1 cellular context compared by ENCODE assay signal in the genomic region with DNA sequence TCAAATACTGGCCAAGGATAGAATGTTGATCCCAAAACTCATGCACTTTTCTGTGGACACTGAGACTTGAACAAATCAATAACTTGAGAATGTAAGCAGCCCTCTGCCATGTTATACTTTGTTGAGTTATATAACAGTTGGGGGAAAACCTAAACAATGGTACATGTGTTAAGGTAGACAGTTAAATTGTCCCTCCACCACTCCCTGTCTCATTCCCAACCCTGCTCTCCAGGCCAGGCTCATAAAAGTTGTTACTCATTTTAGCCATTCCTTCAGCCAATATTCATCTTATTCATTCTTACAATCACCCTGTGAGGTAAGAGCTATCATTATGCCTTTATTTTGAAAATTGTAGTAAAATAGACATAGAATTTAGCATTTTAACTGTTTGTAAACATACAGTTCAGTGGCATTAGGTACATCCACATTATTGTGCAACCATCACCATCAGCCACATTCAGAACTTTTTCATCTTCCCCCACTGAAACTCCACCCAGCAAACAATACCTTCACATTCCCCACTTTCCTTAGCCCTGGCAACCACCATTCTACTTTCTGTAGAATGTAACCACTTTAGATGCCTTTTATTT.
TF ChIP-seq lines count a peak whose summit lies in the region.

No MANE protein-coding gene starts in this region.

TF ChIP-seq in HepG2, 621 proteins besides CTCF, POLR2A, EP300 and RAD21 (continued from another document and continues in another):
- TF ChIP-seq, protein P1, sequence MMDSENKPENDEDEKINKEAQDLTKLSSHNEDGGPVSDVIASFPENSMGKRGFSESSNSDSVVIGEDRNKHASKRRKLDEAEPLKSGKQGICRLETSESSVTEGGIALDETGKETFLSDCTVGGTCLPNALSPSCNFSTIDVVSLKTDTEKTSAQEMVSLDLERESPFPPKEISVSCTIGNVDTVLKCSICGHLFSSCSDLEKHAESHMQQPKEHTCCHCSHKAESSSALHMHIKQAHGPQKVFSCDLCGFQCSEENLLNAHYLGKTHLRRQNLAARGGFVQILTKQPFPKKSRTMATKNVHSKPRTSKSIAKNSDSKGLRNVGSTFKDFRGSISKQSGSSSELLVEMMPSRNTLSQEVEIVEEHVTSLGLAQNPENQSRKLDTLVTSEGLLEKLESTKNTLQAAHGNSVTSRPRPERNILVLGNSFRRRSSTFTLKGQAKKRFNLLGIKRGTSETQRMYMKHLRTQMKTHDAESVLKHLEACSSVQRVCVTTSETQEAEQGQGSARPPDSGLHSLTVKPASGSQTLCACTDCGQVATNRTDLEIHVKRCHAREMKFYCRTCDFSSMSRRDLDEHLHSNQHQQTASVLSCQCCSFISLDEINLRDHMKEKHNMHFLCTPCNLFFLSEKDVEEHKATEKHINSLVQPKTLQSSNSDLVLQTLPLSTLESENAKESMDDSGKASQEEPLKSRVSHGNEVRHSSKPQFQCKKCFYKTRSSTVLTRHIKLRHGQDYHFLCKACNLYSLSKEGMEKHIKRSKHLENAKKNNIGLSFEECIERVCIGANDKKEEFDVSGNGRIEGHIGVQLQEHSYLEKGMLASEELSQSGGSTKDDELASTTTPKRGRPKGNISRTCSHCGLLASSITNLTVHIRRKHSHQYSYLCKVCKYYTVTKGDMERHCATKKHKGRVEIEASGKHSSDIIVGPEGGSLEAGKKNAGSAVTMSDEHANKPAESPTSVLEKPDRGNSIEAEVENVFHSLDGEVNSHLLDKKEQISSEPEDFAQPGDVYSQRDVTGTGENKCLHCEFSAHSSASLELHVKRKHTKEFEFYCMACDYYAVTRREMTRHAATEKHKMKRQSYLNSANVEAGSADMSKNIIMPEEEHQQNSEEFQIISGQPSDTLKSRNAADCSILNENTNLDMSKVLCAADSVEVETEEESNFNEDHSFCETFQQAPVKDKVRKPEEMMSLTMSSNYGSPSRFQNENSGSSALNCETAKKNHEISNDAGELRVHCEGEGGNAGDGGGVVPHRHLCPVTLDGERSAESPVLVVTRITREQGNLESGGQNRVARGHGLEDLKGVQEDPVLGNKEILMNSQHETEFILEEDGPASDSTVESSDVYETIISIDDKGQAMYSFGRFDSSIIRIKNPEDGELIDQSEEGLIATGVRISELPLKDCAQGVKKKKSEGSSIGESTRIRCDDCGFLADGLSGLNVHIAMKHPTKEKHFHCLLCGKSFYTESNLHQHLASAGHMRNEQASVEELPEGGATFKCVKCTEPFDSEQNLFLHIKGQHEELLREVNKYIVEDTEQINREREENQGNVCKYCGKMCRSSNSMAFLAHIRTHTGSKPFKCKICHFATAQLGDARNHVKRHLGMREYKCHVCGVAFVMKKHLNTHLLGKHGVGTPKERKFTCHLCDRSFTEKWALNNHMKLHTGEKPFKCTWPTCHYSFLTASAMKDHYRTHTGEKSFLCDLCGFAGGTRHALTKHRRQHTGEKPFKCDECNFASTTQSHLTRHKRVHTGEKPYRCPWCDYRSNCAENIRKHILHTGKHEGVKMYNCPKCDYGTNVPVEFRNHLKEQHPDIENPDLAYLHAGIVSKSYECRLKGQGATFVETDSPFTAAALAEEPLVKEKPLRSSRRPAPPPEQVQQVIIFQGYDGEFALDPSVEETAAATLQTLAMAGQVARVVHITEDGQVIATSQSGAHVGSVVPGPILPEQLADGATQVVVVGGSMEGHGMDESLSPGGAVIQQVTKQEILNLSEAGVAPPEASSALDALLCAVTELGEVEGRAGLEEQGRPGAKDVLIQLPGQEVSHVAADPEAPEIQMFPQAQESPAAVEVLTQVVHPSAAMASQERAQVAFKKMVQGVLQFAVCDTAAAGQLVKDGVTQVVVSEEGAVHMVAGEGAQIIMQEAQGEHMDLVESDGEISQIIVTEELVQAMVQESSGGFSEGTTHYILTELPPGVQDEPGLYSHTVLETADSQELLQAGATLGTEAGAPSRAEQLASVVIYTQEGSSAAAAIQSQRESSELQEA (CRISPR knock-in tag; IDR thresholded peaks at IDR 0.05; ENCODE audit: not compliant biosample characterization), result no peak
- TF ChIP-seq HOXA3 (CRISPR knock-in tag; IDR thresholded peaks at IDR 0.05) (no peak), JARID2 (CRISPR knock-in tag; IDR thresholded peaks at IDR 0.05; ENCODE audit: insufficient replicate concordance) (no peak), POLR2AphosphoS5 (IDR thresholded peaks at IDR 0.05; ENCODE audit: low read depth, low read length) (0 out of 2 replicates have a peak, but pooled peaks have one; percentile 18), ZC3H13 (CRISPR knock-in tag; IDR thresholded peaks at IDR 0.05) (no peak), SP1 (IDR thresholded peaks at IDR 0.05) (no peak), SP1 (CRISPR knock-in tag; IDR thresholded peaks at IDR 0.05) (no peak), ZNF75D (CRISPR knock-in tag; IDR thresholded peaks at IDR 0.05; ENCODE audit: borderline replicate concordance) (no peak), SRF (IDR thresholded peaks at IDR 0.05; ENCODE audit: low read depth, low read length) (no peak; the same call in 1 of the 2 replicates), ONECUT2 (CRISPR knock-in tag; IDR thresholded peaks at IDR 0.05) (peak; percentile 98), TBX3 (IDR thresholded peaks at IDR 0.05; ENCODE audit: borderline replicate concordance) (no peak), ZNF724P (CRISPR knock-in tag; IDR thresholded peaks at IDR 0.05; ENCODE audit: borderline replicate concordance) (0 out of 2 replicates have a peak, but pooled peaks have one; percentile 24), ZNF12 (CRISPR knock-in tag; IDR thresholded peaks at IDR 0.05) (no peak), FOXP1 (IDR thresholded peaks at IDR 0.05) (0 out of 2 replicates have a peak, but pooled peaks have one; percentile 46), FOXP1 (CRISPR knock-in tag; IDR thresholded peaks at IDR 0.05) (no peak; the same call in 1 of the 2 replicates), SP2 (CRISPR knock-in tag; IDR thresholded peaks at IDR 0.05) (no peak), IRF2 (CRISPR knock-in tag; IDR thresholded peaks at IDR 0.05) (no peak), NCOA2 (CRISPR knock-in tag; IDR thresholded peaks at IDR 0.05) (no peak; the same call in 1 of the 2 replicates), TARDBP (CRISPR knock-in tag; IDR thresholded peaks at IDR 0.05) (peak; percentile 31; the same call in 1 of the 2 replicates), CENPT (CRISPR knock-in tag; IDR thresholded peaks at IDR 0.05; ENCODE audit: low read depth) (no peak), SRSF9 (IDR thresholded peaks at IDR 0.05; ENCODE audit: borderline replicate concordance, insufficient read depth, low read depth, low read length, poor library complexity, severe bottlenecking) (no peak), CENPX (CRISPR knock-in tag; IDR thresholded peaks at IDR 0.05) (no peak), ZNF30 (CRISPR knock-in tag; IDR thresholded peaks at IDR 0.05) (no peak), KLF13 (CRISPR knock-in tag; IDR thresholded peaks at IDR 0.05) (no peak), ATF7 (IDR thresholded peaks at IDR 0.05) (peak; percentile 11; the same call in 1 of the 2 replicates), ATF7 (CRISPR knock-in tag; IDR thresholded peaks at IDR 0.05) (no peak), CREM (IDR thresholded peaks at IDR 0.05) (no peak), CREM (CRISPR knock-in tag; IDR thresholded peaks at IDR 0.05) (no peak), KDM3A (CRISPR knock-in tag; IDR thresholded peaks at IDR 0.05; ENCODE audit: low read depth) (no peak), NKX3-1 (CRISPR knock-in tag; IDR thresholded peaks at IDR 0.05) (no peak), TCF7 (IDR thresholded peaks at IDR 0.05; ENCODE audit: low read depth) (peak; percentile 80), SOX5 (CRISPR knock-in tag; IDR thresholded peaks at IDR 0.05; ENCODE audit: borderline replicate concordance) (peak; percentile 88), GATAD1 (CRISPR knock-in tag; IDR thresholded peaks at IDR 0.05) (no peak)
- TF ChIP-seq, protein P2, sequence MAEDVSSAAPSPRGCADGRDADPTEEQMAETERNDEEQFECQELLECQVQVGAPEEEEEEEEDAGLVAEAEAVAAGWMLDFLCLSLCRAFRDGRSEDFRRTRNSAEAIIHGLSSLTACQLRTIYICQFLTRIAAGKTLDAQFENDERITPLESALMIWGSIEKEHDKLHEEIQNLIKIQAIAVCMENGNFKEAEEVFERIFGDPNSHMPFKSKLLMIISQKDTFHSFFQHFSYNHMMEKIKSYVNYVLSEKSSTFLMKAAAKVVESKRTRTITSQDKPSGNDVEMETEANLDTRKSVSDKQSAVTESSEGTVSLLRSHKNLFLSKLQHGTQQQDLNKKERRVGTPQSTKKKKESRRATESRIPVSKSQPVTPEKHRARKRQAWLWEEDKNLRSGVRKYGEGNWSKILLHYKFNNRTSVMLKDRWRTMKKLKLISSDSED (CRISPR knock-in tag; IDR thresholded peaks at IDR 0.05), result no peak
- TF ChIP-seq, protein P3, sequence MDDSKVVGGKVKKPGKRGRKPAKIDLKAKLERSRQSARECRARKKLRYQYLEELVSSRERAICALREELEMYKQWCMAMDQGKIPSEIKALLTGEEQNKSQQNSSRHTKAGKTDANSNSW (CRISPR knock-in tag; IDR thresholded peaks at IDR 0.05; ENCODE audit: borderline replicate concordance), result no peak
- TF ChIP-seq, protein P4, sequence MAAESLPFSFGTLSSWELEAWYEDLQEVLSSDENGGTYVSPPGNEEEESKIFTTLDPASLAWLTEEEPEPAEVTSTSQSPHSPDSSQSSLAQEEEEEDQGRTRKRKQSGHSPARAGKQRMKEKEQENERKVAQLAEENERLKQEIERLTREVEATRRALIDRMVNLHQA (CRISPR knock-in tag; IDR thresholded peaks at IDR 0.05), result no peak
- TF ChIP-seq, protein P5, sequence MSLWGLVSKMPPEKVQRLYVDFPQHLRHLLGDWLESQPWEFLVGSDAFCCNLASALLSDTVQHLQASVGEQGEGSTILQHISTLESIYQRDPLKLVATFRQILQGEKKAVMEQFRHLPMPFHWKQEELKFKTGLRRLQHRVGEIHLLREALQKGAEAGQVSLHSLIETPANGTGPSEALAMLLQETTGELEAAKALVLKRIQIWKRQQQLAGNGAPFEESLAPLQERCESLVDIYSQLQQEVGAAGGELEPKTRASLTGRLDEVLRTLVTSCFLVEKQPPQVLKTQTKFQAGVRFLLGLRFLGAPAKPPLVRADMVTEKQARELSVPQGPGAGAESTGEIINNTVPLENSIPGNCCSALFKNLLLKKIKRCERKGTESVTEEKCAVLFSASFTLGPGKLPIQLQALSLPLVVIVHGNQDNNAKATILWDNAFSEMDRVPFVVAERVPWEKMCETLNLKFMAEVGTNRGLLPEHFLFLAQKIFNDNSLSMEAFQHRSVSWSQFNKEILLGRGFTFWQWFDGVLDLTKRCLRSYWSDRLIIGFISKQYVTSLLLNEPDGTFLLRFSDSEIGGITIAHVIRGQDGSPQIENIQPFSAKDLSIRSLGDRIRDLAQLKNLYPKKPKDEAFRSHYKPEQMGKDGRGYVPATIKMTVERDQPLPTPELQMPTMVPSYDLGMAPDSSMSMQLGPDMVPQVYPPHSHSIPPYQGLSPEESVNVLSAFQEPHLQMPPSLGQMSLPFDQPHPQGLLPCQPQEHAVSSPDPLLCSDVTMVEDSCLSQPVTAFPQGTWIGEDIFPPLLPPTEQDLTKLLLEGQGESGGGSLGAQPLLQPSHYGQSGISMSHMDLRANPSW (CRISPR knock-in tag; IDR thresholded peaks at IDR 0.05; ENCODE audit: borderline replicate concordance), result no peak
- TF ChIP-seq, protein P6, sequence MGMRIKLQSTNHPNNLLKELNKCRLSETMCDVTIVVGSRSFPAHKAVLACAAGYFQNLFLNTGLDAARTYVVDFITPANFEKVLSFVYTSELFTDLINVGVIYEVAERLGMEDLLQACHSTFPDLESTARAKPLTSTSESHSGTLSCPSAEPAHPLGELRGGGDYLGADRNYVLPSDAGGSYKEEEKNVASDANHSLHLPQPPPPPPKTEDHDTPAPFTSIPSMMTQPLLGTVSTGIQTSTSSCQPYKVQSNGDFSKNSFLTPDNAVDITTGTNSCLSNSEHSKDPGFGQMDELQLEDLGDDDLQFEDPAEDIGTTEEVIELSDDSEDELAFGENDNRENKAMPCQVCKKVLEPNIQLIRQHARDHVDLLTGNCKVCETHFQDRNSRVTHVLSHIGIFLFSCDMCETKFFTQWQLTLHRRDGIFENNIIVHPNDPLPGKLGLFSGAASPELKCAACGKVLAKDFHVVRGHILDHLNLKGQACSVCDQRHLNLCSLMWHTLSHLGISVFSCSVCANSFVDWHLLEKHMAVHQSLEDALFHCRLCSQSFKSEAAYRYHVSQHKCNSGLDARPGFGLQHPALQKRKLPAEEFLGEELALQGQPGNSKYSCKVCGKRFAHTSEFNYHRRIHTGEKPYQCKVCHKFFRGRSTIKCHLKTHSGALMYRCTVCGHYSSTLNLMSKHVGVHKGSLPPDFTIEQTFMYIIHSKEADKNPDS (CRISPR knock-in tag; IDR thresholded peaks at IDR 0.05), result no peak
- TF ChIP-seq, protein P7, sequence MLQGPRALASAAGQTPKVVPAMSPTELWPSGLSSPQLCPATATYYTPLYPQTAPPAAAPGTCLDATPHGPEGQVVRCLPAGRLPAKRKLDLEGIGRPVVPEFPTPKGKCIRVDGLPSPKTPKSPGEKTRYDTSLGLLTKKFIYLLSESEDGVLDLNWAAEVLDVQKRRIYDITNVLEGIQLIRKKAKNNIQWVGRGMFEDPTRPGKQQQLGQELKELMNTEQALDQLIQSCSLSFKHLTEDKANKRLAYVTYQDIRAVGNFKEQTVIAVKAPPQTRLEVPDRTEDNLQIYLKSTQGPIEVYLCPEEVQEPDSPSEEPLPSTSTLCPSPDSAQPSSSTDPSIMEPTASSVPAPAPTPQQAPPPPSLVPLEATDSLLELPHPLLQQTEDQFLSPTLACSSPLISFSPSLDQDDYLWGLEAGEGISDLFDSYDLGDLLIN (CRISPR knock-in tag; IDR thresholded peaks at IDR 0.05; ENCODE audit: borderline replicate concordance), result no peak
- TF ChIP-seq, protein P8, sequence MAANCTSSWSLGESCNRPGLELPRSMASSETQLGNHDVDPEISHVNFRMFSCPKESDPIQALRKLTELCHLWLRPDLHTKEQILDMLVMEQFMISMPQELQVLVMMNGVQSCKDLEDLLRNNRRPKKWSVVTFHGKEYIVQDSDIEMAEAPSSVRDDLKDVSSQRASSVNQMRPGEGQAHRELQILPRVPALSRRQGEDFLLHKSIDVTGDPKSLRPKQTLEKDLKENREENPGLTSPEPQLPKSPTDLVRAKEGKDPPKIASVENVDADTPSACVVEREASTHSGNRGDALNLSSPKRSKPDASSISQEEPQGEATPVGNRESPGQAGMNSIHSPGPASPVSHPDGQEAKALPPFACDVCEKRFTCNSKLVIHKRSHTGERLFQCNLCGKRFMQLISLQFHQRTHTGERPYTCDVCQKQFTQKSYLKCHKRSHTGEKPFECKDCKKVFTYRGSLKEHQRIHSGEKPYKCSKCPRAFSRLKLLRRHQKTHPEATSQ (CRISPR knock-in tag; IDR thresholded peaks at IDR 0.05; ENCODE audit: borderline replicate concordance), result no peak; the same call in 1 of the 2 replicates
- TF ChIP-seq, protein P9, sequence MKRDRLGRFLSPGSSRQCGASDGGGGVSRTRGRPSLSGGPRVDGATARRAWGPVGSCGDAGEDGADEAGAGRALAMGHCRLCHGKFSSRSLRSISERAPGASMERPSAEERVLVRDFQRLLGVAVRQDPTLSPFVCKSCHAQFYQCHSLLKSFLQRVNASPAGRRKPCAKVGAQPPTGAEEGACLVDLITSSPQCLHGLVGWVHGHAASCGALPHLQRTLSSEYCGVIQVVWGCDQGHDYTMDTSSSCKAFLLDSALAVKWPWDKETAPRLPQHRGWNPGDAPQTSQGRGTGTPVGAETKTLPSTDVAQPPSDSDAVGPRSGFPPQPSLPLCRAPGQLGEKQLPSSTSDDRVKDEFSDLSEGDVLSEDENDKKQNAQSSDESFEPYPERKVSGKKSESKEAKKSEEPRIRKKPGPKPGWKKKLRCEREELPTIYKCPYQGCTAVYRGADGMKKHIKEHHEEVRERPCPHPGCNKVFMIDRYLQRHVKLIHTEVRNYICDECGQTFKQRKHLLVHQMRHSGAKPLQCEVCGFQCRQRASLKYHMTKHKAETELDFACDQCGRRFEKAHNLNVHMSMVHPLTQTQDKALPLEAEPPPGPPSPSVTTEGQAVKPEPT (CRISPR knock-in tag; IDR thresholded peaks at IDR 0.05; ENCODE audit: low read depth), result no peak
- TF ChIP-seq, protein P10, sequence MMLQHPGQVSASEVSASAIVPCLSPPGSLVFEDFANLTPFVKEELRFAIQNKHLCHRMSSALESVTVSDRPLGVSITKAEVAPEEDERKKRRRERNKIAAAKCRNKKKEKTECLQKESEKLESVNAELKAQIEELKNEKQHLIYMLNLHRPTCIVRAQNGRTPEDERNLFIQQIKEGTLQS (CRISPR knock-in tag; IDR thresholded peaks at IDR 0.05), result no peak
